ENCODE assay signal across 11 cellular contexts in genomic region chr2:130576209-130576784, GRCh38. TPM values are rescaled to one million over a fixed set of nuclear protein-coding genes. Genes with fewer than 3 reads are reported as not detected.
"Had no signal": no experiment of that assay in that cellular context is flagged by ENCODE, and none has a peak within 500 bp of the region (broad histone marks: within the 10 kb centered on the region; RNA-seq: fewer than 3 reads in every experiment).

No MANE protein-coding gene starts in this region.

RNA-seq across cellular contexts. Expression of gene CFC1, which starts 23.1 kb away (rescaled TPM):
- total RNA-seq: activated CD4-positive, alpha-beta T cell treated with anti-CD3 and anti-CD28 coated beads, Interleukin-2, amount 10 ng/mL, durations not matched to agents 24 days and 14 days; activated CD8-positive, alpha-beta T cell treated with anti-CD3 and anti-CD28 coated beads, Interleukin-2, amount 10 ng/mL, durations not matched to agents 7 days and 5 days; activated naive CD8-positive, alpha-beta T cell treated with anti-CD3 and anti-CD28 coated beads, Interleukin-2, amount 10 ng/mL, durations not matched to agents 7 days and 5 days; activated T-helper 2 cell treated with anti-CD3 and anti-CD28 coated beads, Interferon-gamma antibody, Interleukin-2, Interleukin-4, amounts not matched to agents 10 μg/mL and 5 μg/mL and 100 μg/mL, durations not matched to agents 14 hours and 24 hours and 36 hours; astrocyte; IMR-90; MCF 10A; SJSA1 had no signal
- polyA plus RNA-seq: IMR-90, SK-N-SH had no signal

RNA-seq across cellular contexts. Expression of gene POTEJ, which starts 34.9 kb away (rescaled TPM):
- total RNA-seq: activated CD4-positive, alpha-beta T cell treated with anti-CD3 and anti-CD28 coated beads, Interleukin-2, amount 10 ng/mL, durations not matched to agents 24 days and 14 days; activated CD8-positive, alpha-beta T cell treated with anti-CD3 and anti-CD28 coated beads, Interleukin-2, amount 10 ng/mL, durations not matched to agents 7 days and 5 days; activated naive CD8-positive, alpha-beta T cell treated with anti-CD3 and anti-CD28 coated beads, Interleukin-2, amount 10 ng/mL, durations not matched to agents 7 days and 5 days; activated T-helper 2 cell treated with anti-CD3 and anti-CD28 coated beads, Interferon-gamma antibody, Interleukin-2, Interleukin-4, amounts not matched to agents 10 μg/mL and 5 μg/mL and 100 μg/mL, durations not matched to agents 14 hours and 24 hours and 36 hours; astrocyte; IMR-90; MCF 10A; SJSA1 had no signal
- polyA plus RNA-seq: adipose tissue, IMR-90, SK-N-SH had no signal

RNA-seq across cellular contexts. Expression of gene CFC1B, which starts 55.3 kb away (rescaled TPM):
- total RNA-seq: activated CD4-positive, alpha-beta T cell treated with anti-CD3 and anti-CD28 coated beads, Interleukin-2, amount 10 ng/mL, durations not matched to agents 24 days and 14 days; activated CD8-positive, alpha-beta T cell treated with anti-CD3 and anti-CD28 coated beads, Interleukin-2, amount 10 ng/mL, durations not matched to agents 7 days and 5 days; activated naive CD8-positive, alpha-beta T cell treated with anti-CD3 and anti-CD28 coated beads, Interleukin-2, amount 10 ng/mL, durations not matched to agents 7 days and 5 days; activated T-helper 2 cell treated with anti-CD3 and anti-CD28 coated beads, Interferon-gamma antibody, Interleukin-2, Interleukin-4, amounts not matched to agents 10 μg/mL and 5 μg/mL and 100 μg/mL, durations not matched to agents 14 hours and 24 hours and 36 hours; astrocyte; body of pancreas; IMR-90; MCF 10A; SJSA1 had no signal
- polyA plus RNA-seq: IMR-90, SK-N-SH had no signal
